Comparison of ENCODE assay signal across 19 cellular contexts in the genomic region with DNA sequence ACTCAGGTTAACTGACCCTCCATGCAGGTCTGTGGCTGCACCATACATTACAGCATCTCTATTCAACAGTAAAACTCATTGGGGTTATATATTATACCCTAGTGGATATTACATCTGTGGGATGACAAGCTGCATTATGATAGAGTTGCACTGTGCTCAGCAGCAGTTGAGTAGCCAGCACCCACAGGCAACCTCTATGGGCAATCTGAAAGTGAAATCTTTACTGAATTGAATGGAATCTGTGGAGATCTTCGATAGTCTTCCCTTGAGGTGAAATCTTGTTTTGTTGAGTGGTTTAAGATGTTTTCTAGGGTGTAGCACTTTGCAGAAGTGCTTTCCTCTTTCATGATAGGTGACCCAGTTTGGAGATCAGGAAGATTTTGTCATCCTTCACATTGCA.
DNase-seq lines count a peak whose midpoint lies in the region; ATAC-seq, FAIRE-seq and TF ChIP-seq lines count a peak whose summit lies in the region.
"Had no signal": no experiment of that assay in that cellular context is flagged by ENCODE, and none has a peak within 500 bp of the region (broad histone marks: within the 10 kb centered on the region; RNA-seq: fewer than 3 reads in every experiment).

No MANE protein-coding gene starts in this region.

- no peak for DNase-seq in activated CD8-positive, alpha-beta memory T cell treated with anti-CD3 and anti-CD28 coated beads, Interleukin-2, amount 10 ng/mL, durations not matched to agents 7 days and 5 days
- DNase-seq in activated CD8-positive, alpha-beta memory T cell treated with anti-CD3 and anti-CD28 coated beads, Interleukin-2, amount 50 U/mL, for 4 hours, result no peak
- no peak for DNase-seq in T-helper 17 cell
- DNase-seq in naive thymus-derived CD4-positive, alpha-beta T cell, result peak in 1 of 9 donors; percentile 5
- no peak for DNase-seq in type B pancreatic cell (ENCODE audit: extremely low spot score, unreplicated experiment)
- DNase-seq in D721Med (ENCODE audit: insufficient read length, low spot score), result no peak
- DNase-seq in mucosa of gallbladder (ENCODE audit: low spot score), result no peak
- DNase-seq: activated CD4-positive, alpha-beta T cell treated with anti-CD3 and anti-CD28 coated beads for 1 hour; amniotic stem cell; cerebellar nuclear complex; DMS79; HFFc6; left colon; NCI-H1436 treated with DMSO at 0.1 percent for 48 hours; pancreas; stimulated activated CD4-positive, alpha-beta T cell treated with anti-CD3 and anti-CD28 coated beads, Interleukin-4, amount 100 ng/mL, for 24 hours had no signal

- H3K4me3 Mint-ChIP-seq in activated CD8-positive, alpha-beta memory T cell treated with anti-CD3 and anti-CD28 coated beads, Interleukin-2, amount 10 ng/mL, durations not matched to agents 7 days and 5 days, result peak overlapping the region; percentile 12
- H3K4me3 Mint-ChIP-seq in T-helper 17 cell (peak overlapping the region; percentile 66), type B pancreatic cell (peak overlapping the region; percentile 20)
- peak overlapping the region in 9 of 10 donors; percentile 11 to 88 (median 44) for H3K4me3 Mint-ChIP-seq in naive thymus-derived CD4-positive, alpha-beta T cell
- H3K4me3 Mint-ChIP-seq: HFFc6 had no signal

- H3K4me1 Mint-ChIP-seq in activated CD8-positive, alpha-beta memory T cell treated with anti-CD3 and anti-CD28 coated beads, Interleukin-2, amount 10 ng/mL, durations not matched to agents 7 days and 5 days, result peaks cover 41% of the 10 kb centered on the region
- H3K4me1 Mint-ChIP-seq in T-helper 17 cell, result peaks cover 42% of the 10 kb centered on the region
- peaks cover 27 to 46% (median 36%) of the 10 kb centered on the region in 7 donors for H3K4me1 Mint-ChIP-seq in naive thymus-derived CD4-positive, alpha-beta T cell
- H3K4me1 Mint-ChIP-seq in type B pancreatic cell (ENCODE audit: unreplicated experiment), result peaks cover 20% of the 10 kb centered on the region

- no peak overlapping the region for H3K27ac ChIP-seq in naive thymus-derived CD4-positive, alpha-beta T cell (ENCODE audit: low read depth, low read length)
- H3K27ac ChIP-seq: C4-2B had no signal

- POLR2A ChIA-PET in naive thymus-derived CD4-positive, alpha-beta T cell (lab: Charles Lee), result no interaction called here

- H3K27ac Mint-ChIP-seq in activated CD8-positive, alpha-beta memory T cell treated with anti-CD3 and anti-CD28 coated beads, Interleukin-2, amount 10 ng/mL, durations not matched to agents 7 days and 5 days, result peak overlapping the region; percentile 33
- H3K27ac Mint-ChIP-seq in T-helper 17 cell (peak overlapping the region; percentile 95), type B pancreatic cell (no peak overlapping the region)
- H3K27ac Mint-ChIP-seq in naive thymus-derived CD4-positive, alpha-beta T cell, result peak overlapping the region in 8 of 9 donors; percentile 15 to 88 (median 54)
- H3K27ac Mint-ChIP-seq: HFFc6 had no signal

- CTCF ChIA-PET in activated CD8-positive, alpha-beta memory T cell treated with anti-CD3 and anti-CD28 coated beads, Interleukin-2, amount 10 ng/mL, durations not matched to agents 7 days and 5 days (lab: Charles Lee), result no interaction called here
- CTCF ChIA-PET in naive thymus-derived CD4-positive, alpha-beta T cell (lab: Charles Lee), result no interaction called here

- ATAC-seq in activated CD8-positive, alpha-beta memory T cell treated with anti-CD3 and anti-CD28 coated beads, Interleukin-2, amount 10 ng/mL, durations not matched to agents 7 days and 5 days, result peak; percentile 8
- peak; percentile 23 for ATAC-seq in T-helper 17 cell
- ATAC-seq in naive thymus-derived CD4-positive, alpha-beta T cell, result no peak
- ATAC-seq in HG03280 (IDR thresholded peaks at IDR 0.05; ENCODE audit: unreplicated experiment), result no peak
- ATAC-seq: A549, left colon, pancreas had no signal

- H3K9me3 ChIP-seq in T-helper 17 cell (ENCODE audit: control insufficient read depth, low read length, poor library complexity, severe bottlenecking), result no peaks in the 10 kb centered on the region
- H3K9me3 ChIP-seq in naive thymus-derived CD4-positive, alpha-beta T cell (ENCODE audit: control insufficient read depth in 2 of 3, low read length in 3 of 3), result no peaks in the 10 kb centered on the region
- H3K9me3 ChIP-seq: pancreas had no signal

- no peaks in the 10 kb centered on the region for H3K27me3 Mint-ChIP-seq in activated CD8-positive, alpha-beta memory T cell treated with anti-CD3 and anti-CD28 coated beads, Interleukin-2, amount 10 ng/mL, durations not matched to agents 7 days and 5 days
- no peaks in the 10 kb centered on the region for H3K27me3 Mint-ChIP-seq in T-helper 17 cell
- peaks cover 0 to 2% (median 0%) of the 10 kb centered on the region in 5 donors for H3K27me3 Mint-ChIP-seq in naive thymus-derived CD4-positive, alpha-beta T cell
- H3K27me3 Mint-ChIP-seq in type B pancreatic cell, result no peaks in the 10 kb centered on the region

- no peaks in the 10 kb centered on the region for H3K9me3 Mint-ChIP-seq in activated CD8-positive, alpha-beta memory T cell treated with anti-CD3 and anti-CD28 coated beads, Interleukin-2, amount 10 ng/mL, durations not matched to agents 7 days and 5 days (ENCODE audit: low read depth)
- no peaks in the 10 kb centered on the region for H3K9me3 Mint-ChIP-seq in naive thymus-derived CD4-positive, alpha-beta T cell
- H3K9me3 Mint-ChIP-seq in type B pancreatic cell, result peaks cover 22% of the 10 kb centered on the region
- H3K9me3 Mint-ChIP-seq: HFFc6 had no signal

- intact Hi-C loops in naive thymus-derived CD4-positive, alpha-beta T cell (cut with micrococcal nuclease), result no loop called here

- TF ChIP-seq CTCF in type B pancreatic cell (conservative IDR thresholded peaks at IDR 0.05), result no peak
- TF ChIP-seq CTCF in D721Med (IDR thresholded peaks at IDR 0.05; ENCODE audit: insufficient read depth, missing control alignments), result no peak

- FAIRE-seq in D721Med (lab: Jason Lieb, UNC), result no peak
- FAIRE-seq: A549, pancreas had no signal

- H3K27me3 ChIP-seq in naive thymus-derived CD4-positive, alpha-beta T cell (ENCODE audit: control insufficient read depth in 2 of 2, insufficient read depth in 2 of 2, low read length in 2 of 2), result no peaks in the 10 kb centered on the region
- H3K27me3 ChIP-seq: pancreas had no signal

- H3K4me3 ChIP-seq in naive thymus-derived CD4-positive, alpha-beta T cell (ENCODE audit: low read length), result no peak overlapping the region
- H3K4me3 ChIP-seq: A549, pancreas had no signal

- H3K4me1 ChIP-seq in naive thymus-derived CD4-positive, alpha-beta T cell (ENCODE audit: control insufficient read depth in 2 of 2, insufficient read depth in 2 of 2, low read length in 2 of 2), result peaks cover 28 to 30% of the 10 kb centered on the region in 2 donors

- H3K36me3 ChIP-seq in naive thymus-derived CD4-positive, alpha-beta T cell (ENCODE audit: control insufficient read depth in 2 of 3, insufficient read depth in 3 of 3, low read length in 3 of 3), result no peaks in the 10 kb centered on the region
- H3K36me3 ChIP-seq: pancreas had no signal

- peaks cover 2% of the 10 kb centered on the region for H3K36me3 Mint-ChIP-seq in activated CD8-positive, alpha-beta memory T cell treated with anti-CD3 and anti-CD28 coated beads, Interleukin-2, amount 10 ng/mL, durations not matched to agents 7 days and 5 days
- H3K36me3 Mint-ChIP-seq in T-helper 17 cell (ENCODE audit: low read depth) (no peaks in the 10 kb centered on the region), type B pancreatic cell (peaks cover 27% of the 10 kb centered on the region)
- H3K36me3 Mint-ChIP-seq in naive thymus-derived CD4-positive, alpha-beta T cell, result peaks cover 0 to 11% (median 0%) of the 10 kb centered on the region in 5 donors

Comparison
In these comparisons a context has a peak if more than half of its experiments do, and no peak if none do; other contexts are left out.
1. ATAC-seq: peak in activated CD8-positive, alpha-beta memory T cell treated with anti-CD3 and anti-CD28 coated beads, Interleukin-2, amount 10 ng/mL, durations not matched to agents 7 days and 5 days (single experiment) and T-helper 17 cell (single experiment); none in naive thymus-derived CD4-positive, alpha-beta T cell (single experiment) and HG03280 (single experiment).
2. H3K4me3 Mint-ChIP-seq: peak in every context shown above with its lines; median percentile 66 in T-helper 17 cell; 44 in naive thymus-derived CD4-positive, alpha-beta T cell; 20 in type B pancreatic cell; 12 in activated CD8-positive, alpha-beta memory T cell treated with anti-CD3 and anti-CD28 coated beads, Interleukin-2, amount 10 ng/mL, durations not matched to agents 7 days and 5 days.